20 cellular contexts compared by ENCODE assay signal in genomic region chr14:32021341-32021740, GRCh38. TPM values are rescaled to one million over a fixed set of nuclear protein-coding genes. Genes with fewer than 3 reads are reported as not detected.
DNase-seq lines count a peak whose midpoint lies in the region; ATAC-seq, FAIRE-seq and TF ChIP-seq lines count a peak whose summit lies in the region.
"Had no signal": no experiment of that assay in that cellular context is flagged by ENCODE, and none has a peak within 500 bp of the region (broad histone marks: within the 10 kb centered on the region; RNA-seq: fewer than 3 reads in every experiment).

No MANE protein-coding gene starts in this region.

- 0 out of 4 replicates have a peak overlapping the region, but pooled peaks of 1 of the 2 experiments have one; percentile 64 for H4K8ac ChIP-seq in IMR-90 (ENCODE audit: low read depth in 2 of 2, low read length in 2 of 2)

- TF ChIP-seq RAD21 in IMR-90 (IDR thresholded peaks at IDR 0.05; ENCODE audit: low read length) (no peak), K562 (CRISPR knock-in tag; conservative IDR thresholded peaks at IDR 0.05 in 1 of 2, IDR thresholded peaks at IDR 0.05 in 1 of 2) (no peak)

- H2AK9ac ChIP-seq in IMR-90 (replicated peaks; ENCODE audit: low read depth, low read length, poor library complexity): peak overlapping the region; percentile 38

- H3K18ac ChIP-seq in IMR-90 (ENCODE audit: low read depth, low read length): no peak overlapping the region

- no peaks in the 10 kb centered on the region for H3K79me1 ChIP-seq in IMR-90 (ENCODE audit: low read depth in 1 of 2, low read length in 2 of 2)

- H2AFZ ChIP-seq in IMR-90 (replicated peaks; ENCODE audit: low read length, poor library complexity) (peak overlapping the region; percentile 4), K562 (ENCODE audit: low read depth, low read length) (peak overlapping the region; percentile 62; the same call in 1 of the 2 replicates)
- H2AFZ ChIP-seq: GM23248 had no signal

- H4K20me1 ChIP-seq in IMR-90 (ENCODE audit: insufficient read depth, low read length) (no peaks in the 10 kb centered on the region), K562 (replicated peaks; ENCODE audit: control insufficient read depth, insufficient read depth, low read length) (no peaks in the 10 kb centered on the region)

- BruUV-seq in IMR-90 (replicated peaks; lab: Mats Ljungman, UMichigan) (no TSS peak), K562 (replicated peaks; lab: Mats Ljungman, UMichigan) (no TSS peak)

- no peak for TF ChIP-seq POLR2A in IMR-90 (IDR thresholded peaks at IDR 0.05; ENCODE audit: low read depth, low read length)
- no peak for TF ChIP-seq POLR2A in K562 (conservative IDR thresholded peaks at IDR 0.05)

- H3K9me3 ChIP-seq in IMR-90 (ENCODE audit: control insufficient read depth, insufficient read depth, low read length) (no peaks in the 10 kb centered on the region), K562 (replicated peaks; ENCODE audit: control insufficient read depth, insufficient read depth, low read depth, low read length) (no peaks in the 10 kb centered on the region), mesodermal cell (ENCODE audit: control insufficient read depth, low read length) (peaks cover 12% of the 10 kb centered on the region)
- H3K9me3 ChIP-seq: SJSA1 had no signal

- peak overlapping the region; percentile 22; the same call in 1 of the 2 replicates for H3K4ac ChIP-seq in IMR-90 (ENCODE audit: low read depth, low read length)

- H3K27ac ChIP-seq in IMR-90 (ENCODE audit: insufficient read depth, low read length) (no peak overlapping the region), K562 (ENCODE audit: extremely low read depth, low read depth, low read length) (no peak overlapping the region), mesodermal cell (ENCODE audit: low read depth, low read length, severe bottlenecking) (peak overlapping the region; percentile 23)
- H3K27ac ChIP-seq: GM23248, SJSA1 had no signal

- H3K4me2 ChIP-seq in IMR-90 (ENCODE audit: low read depth, low read length) (no peak overlapping the region), K562 (ENCODE audit: insufficient read depth, low read length) (no peak overlapping the region; the same call in 1 of the 2 replicates)

- in situ Hi-C loops in IMR-90 (cut with MboI; ENCODE audit: low sequenced_read_pairs): no loop called here
- in situ Hi-C loops in K562 (cut with MboI): no loop called here

- no peak overlapping the region for H2AK5ac ChIP-seq in IMR-90 (ENCODE audit: low read depth, low read length)

- 0 out of 2 replicates have a peak overlapping the region, but pooled peaks have one; percentile 5 for H3K14ac ChIP-seq in IMR-90 (replicated peaks; ENCODE audit: low read depth, low read length)

- H3K79me2 ChIP-seq in K562 (ENCODE audit: control insufficient read depth, insufficient read depth, low read length): no peaks in the 10 kb centered on the region

- WGBS in IMR-90 (ENCODE audit: extremely low coverage in 2 of 2, insufficient read length in 1 of 2), 2 experiments: no CpG with 5 or more reads among the region's 3 CpGs
- 55% methylated on average over 2 of the region's 3 CpGs for WGBS in K562 (ENCODE audit: insufficient coverage, low coverage, missing lambda C conversion rate)
- 89 to 95% methylated on average over 1 to 3 of the region's 3 CpGs for WGBS in mesodermal cell (ENCODE audit: insufficient coverage in 2 of 2), 2 experiments

- H3K4me3 ChIP-seq in IMR-90 (ENCODE audit: insufficient read depth, low read depth, low read length) (no peak overlapping the region), K562 (no peak overlapping the region), mesodermal cell (ENCODE audit: extremely low read depth, insufficient read depth, low read length, poor library complexity, severe bottlenecking) (no peak overlapping the region)
- H3K4me3 ChIP-seq: GM23248, SJSA1 had no signal

- TF ChIP-seq EP300 in K562 (IDR thresholded peaks at IDR 0.05; ENCODE audit: low read length): no peak

- H3K27me3 ChIP-seq in IMR-90 (ENCODE audit: control insufficient read depth, insufficient read depth, low read length) (peaks cover 8% of the 10 kb centered on the region), K562 (ENCODE audit: control insufficient read depth in 2 of 2, insufficient read depth in 2 of 2, low read length in 2 of 2) (no peaks in the 10 kb centered on the region)
- H3K27me3 ChIP-seq: SJSA1 had no signal

- no peak overlapping the region for H3K56ac ChIP-seq in IMR-90 (ENCODE audit: extremely low read depth, insufficient read depth, low read length)

- no peak overlapping the region for H4K91ac ChIP-seq in IMR-90 (ENCODE audit: insufficient read depth, low read depth, low read length)

- ATAC-seq in IMR-90 (ENCODE audit: low read depth) (no peak), K562 (no peak), GM18870 (IDR thresholded peaks at IDR 0.05; ENCODE audit: unreplicated experiment) (no peak)
- ATAC-seq: PC-3 had no signal

- intact Hi-C loops in IMR-90 (cut with micrococcal nuclease) (no loop called here), K562 (cut with micrococcal nuclease) (no loop called here)

- no peak overlapping the region for H3K23ac ChIP-seq in IMR-90 (ENCODE audit: low read depth, low read length)

- no peak overlapping the region for H2BK15ac ChIP-seq in IMR-90 (ENCODE audit: low read depth, low read length)

- H2BK120ac ChIP-seq in IMR-90 (ENCODE audit: low read depth, low read length): peak overlapping the region; percentile 75

- dilution Hi-C loops in IMR-90 (cut with HindIII; ENCODE audit: low sequenced_read_pairs, unreplicated experiment): no loop called here

- H3K36me3 ChIP-seq in IMR-90 (ENCODE audit: control insufficient read depth, insufficient read depth, low read length) (no peaks in the 10 kb centered on the region), K562 (ENCODE audit: control insufficient read depth, insufficient read depth, low read length) (no peaks in the 10 kb centered on the region), mesodermal cell (ENCODE audit: control insufficient read depth, insufficient read depth, low read length) (no peaks in the 10 kb centered on the region)
- H3K36me3 ChIP-seq: SJSA1 had no signal

- CTCF ChIA-PET in IMR-90 (lab: Yijun Ruan, JAX): no interaction called here
- CTCF ChIA-PET in K562 (lab: Yijun Ruan, JAX; ENCODE audit: low intra/inter-chr PET ratio): no interaction called here

- H3K4me1 ChIP-seq in IMR-90 (ENCODE audit: control insufficient read depth, insufficient read depth, low read length) (no peaks in the 10 kb centered on the region), K562 (replicated peaks in 1 of 2; ENCODE audit: control insufficient read depth in 2 of 2, insufficient read depth in 2 of 2, low read length in 2 of 2) (no peaks in the 10 kb centered on the region; a peak in 1 of 5 replicates), mesodermal cell (ENCODE audit: control insufficient read depth, insufficient read depth, low read length, poor library complexity, severe bottlenecking) (peaks cover 5% of the 10 kb centered on the region)

- H3K9ac ChIP-seq in IMR-90 (ENCODE audit: low read depth, low read length): no peak overlapping the region
- H3K9ac ChIP-seq in K562 (ENCODE audit: insufficient read depth in 1 of 2, low read depth in 2 of 2, low read length in 2 of 2): no peak overlapping the region
- H3K9ac ChIP-seq: GM23248 had no signal

- peak overlapping the region; percentile 15 for H2BK5ac ChIP-seq in IMR-90 (ENCODE audit: low read depth, low read length, poor library complexity, severe bottlenecking)

- TF ChIP-seq CTCF in IMR-90 (conservative IDR thresholded peaks at IDR 0.05; ENCODE audit: low read depth, low read length) (no peak), K562 (IDR thresholded peaks at IDR 0.05 in 2 of 3, conservative IDR thresholded peaks at IDR 0.05 in 1 of 3; ENCODE audit: insufficient read depth in 2 of 3, low read depth in 1 of 3, low read length in 3 of 3) (no peak)

- H2BK20ac ChIP-seq in IMR-90 (ENCODE audit: low read depth, low read length): 0 out of 2 replicates have a peak overlapping the region, but pooled peaks have one; percentile 14

- peak; percentile 56 for DNase-seq in D341Med (ENCODE audit: low spot score)
- no peak for DNase-seq in IMR-90
- DNase-seq in K562 (ENCODE audit: extremely low read depth in 1 of 4, low spot score in 3 of 4): no peak
- DNase-seq in DMS 273 treated with DMSO at 0.1 percent for 48 hours (lab: John Stamatoyannopoulos, UW): no peak
- no peak for DNase-seq in middle frontal gyrus (ENCODE audit: extremely low spot score, low spot score)
- no peak for DNase-seq in NCI-H187 (lab: John Stamatoyannopoulos, UW)
- DNase-seq: ACHN; CD4-positive, CD25-positive, alpha-beta regulatory T cell; DMS79 treated with DMSO at 0.1 percent for 48 hours; GM23248; MV-4-11; NCI-H1436; NCI-H345; NCI-H526 treated with DMSO at 0.1 percent for 48 hours; PC-3 had no signal

- FAIRE-seq in K562 (lab: Jason Lieb, UNC): no peak
- FAIRE-seq: G401.6, GM12892 had no signal

- H4K5ac ChIP-seq in IMR-90 (ENCODE audit: low read depth, low read length): no peak overlapping the region

- POLR2A ChIA-PET in IMR-90 (lab: Charles Lee; ENCODE audit: unreplicated experiment) (no interaction called here), K562 (lab: Yijun Ruan, JAX) (no interaction called here)

- H3K9me1 ChIP-seq in IMR-90 (ENCODE audit: insufficient read depth, low read length) (no peaks in the 10 kb centered on the region), K562 (ENCODE audit: control insufficient read depth, insufficient read depth, low read length) (no peaks in the 10 kb centered on the region)

RNA-seq across cellular contexts. Expression of gene ARHGAP5, which starts 55.8 kb away (rescaled TPM):
- total RNA-seq in IMR-90 (2012; rRNA removed): 45.3 and 71.1 TPM in 2 replicates
- polyA plus RNA-seq in IMR-90 (2012; rRNA removed): 7.4 and 7.5 TPM in 2 replicates
- 0.80 and 0.92 TPM in 2 replicates for polyA plus RNA-seq in IMR-90 (2012; cell fraction: cytosol; rRNA removed)
- polyA plus RNA-seq in IMR-90 (2012; cell fraction: nucleus; rRNA removed; ENCODE audit: low replicate concordance): 0.61 and 9.7 TPM in 2 replicates
- total RNA-seq in K562 (2011; cell fraction: chromatin; rRNA removed; ENCODE audit: low replicate concordance): 4.8 and 32.4 TPM in 2 replicates
- 2.0 and 4.3 TPM in 2 replicates for total RNA-seq in K562 (2011; cell fraction: nucleolus; rRNA removed)
- 8.2 and 10.0 TPM in 2 replicates for total RNA-seq in K562 (2011; cell fraction: nucleoplasm; rRNA removed)
- 10.2 and 10.4 TPM in 2 replicates for total RNA-seq in K562 (2014; rRNA removed)
- 21.8 and 27.3 TPM in 2 replicates for total RNA-seq in K562 (2014; rRNA removed; fragmentation: Illumina TruSeq; extraction: Trizol)
- 21.1 and 21.2 TPM in 2 replicates for total RNA-seq in K562 (2015; rRNA removed; fragmentation: Illumina TruSeq; extraction: Trizol)
- total RNA-seq in K562 (2021): 20.8 and 21.5 TPM in 2 replicates
- 10.4 and 12.7 TPM in 2 replicates for polyA plus RNA-seq in K562 (2011; rRNA removed)
- polyA plus RNA-seq in K562 (2011; cell fraction: cytosol; rRNA removed): 1.4 and 3.6 TPM in 2 replicates
- 3.0 and 4.7 TPM in 2 replicates for polyA plus RNA-seq in K562 (2011; cell fraction: nucleus; rRNA removed)
- 9.6 and 11.4 TPM in 2 replicates for polyA plus RNA-seq in K562 (2012)
- 9.6 and 12.1 TPM in 2 replicates for polyA plus RNA-seq in K562 (2014; fragmentation: Illumina TruSeq; extraction: Trizol)
- polyA plus RNA-seq in K562 (2014; fragmentation: Nextera tagmentation; extraction: Ambion mirVana): 1 to 10 TPM; 3.1 to 4.4 TPM
- polyA plus RNA-seq in K562 (2014; rRNA removed): 6.2 and 7.6 TPM in 2 replicates
- polyA minus RNA-seq in K562 (2011; rRNA and poly(A)+ RNA removed): 47.5 and 58.8 TPM in 2 replicates
- 13.1 and 19.8 TPM in 2 replicates for polyA minus RNA-seq in K562 (2011; cell fraction: cytosol; rRNA and poly(A)+ RNA removed)
- 8.8 and 18.4 TPM in 2 replicates for polyA minus RNA-seq in K562 (2011; cell fraction: nucleus; rRNA and poly(A)+ RNA removed)
- polyA plus RNA-seq in mesodermal cell (2013, experiment 1 of 2): 74.0 TPM
- polyA plus RNA-seq in mesodermal cell (2013, experiment 2 of 2): 83.5 TPM
